ENCODE assay signal across 26 cellular contexts in genomic region chr6:73242001-73242400, GRCh38. TPM values are rescaled to one million over a fixed set of nuclear protein-coding genes. Genes with fewer than 3 reads are reported as not detected.
DNase-seq lines count a peak whose midpoint lies in the region; ATAC-seq, FAIRE-seq and TF ChIP-seq lines count a peak whose summit lies in the region.
"Had no signal": no experiment of that assay in that cellular context is flagged by ENCODE, and none has a peak within 500 bp of the region (broad histone marks: within the 10 kb centered on the region; RNA-seq: fewer than 3 reads in every experiment).

No MANE protein-coding gene starts in this region.

- in situ Hi-C loops in HepG2 (cut with HindIII; ENCODE audit: extremely low pct_ligation_motif_present, low pct_unique_long_range_greater_than_20kb): no loop called here

- H3K56ac ChIP-seq in H9 (ENCODE audit: insufficient read length, low read depth, low read length): no peak overlapping the region

- ATAC-seq in esophagus mucosa: peak; percentile 92
- ATAC-seq in HepG2: no peak
- no peak for ATAC-seq in GM21528 (IDR thresholded peaks at IDR 0.05; ENCODE audit: low FRiP score, unreplicated experiment)

- no peak overlapping the region for H3K18ac ChIP-seq in H9 (ENCODE audit: insufficient read length, low read depth, low read length)

- intact Hi-C loops in HepG2 (cut with micrococcal nuclease; ENCODE audit: unreplicated experiment): no loop called here

- DNase-seq in H9 (no peak), progenitor cell of endocrine pancreas (ENCODE audit: low spot score, unreplicated experiment) (no peak), urothelium cell line (ENCODE audit: low spot score) (no peak), inferior parietal cortex (ENCODE audit: extremely low spot score) (no peak), HepG2 (ENCODE audit: low spot score) (no peak), hippocampal formation (lab: John Stamatoyannopoulos, UW) (no peak)
- DNase-seq: BE2C; CD4-positive, alpha-beta T cell; CD8-positive, alpha-beta memory T cell; DMS 273 treated with DMSO at 0.1 percent for 48 hours; DMS53; DMS79 treated with DMSO at 0.1 percent for 48 hours; GF-D8; GOT3; HCEC 1CT had no signal

- POLR2A ChIA-PET in HepG2 (lab: Yijun Ruan, JAX): no interaction called here

- no peak overlapping the region for H3K4me3 Mint-ChIP-seq in H9
- H3K4me3 Mint-ChIP-seq in progenitor cell of endocrine pancreas (ENCODE audit: low read depth): no peak overlapping the region
- H3K4me3 Mint-ChIP-seq: CD14-positive monocyte; CD4-positive, alpha-beta T cell; CD8-positive, alpha-beta memory T cell had no signal

- 0 out of 2 replicates have a peak overlapping the region, but pooled peaks have one; percentile 17 for H2BK15ac ChIP-seq in H9 (ENCODE audit: low read depth, low read length)

- H3K4me1 Mint-ChIP-seq in H9 (peaks cover 0 to 7% of the 10 kb centered on the region in 2 experiments; a peak in 1 of 4 replicates), progenitor cell of endocrine pancreas (ENCODE audit: low read depth) (no peaks in the 10 kb centered on the region)
- H3K4me1 Mint-ChIP-seq: CD14-positive monocyte; CD8-positive, alpha-beta memory T cell had no signal

- no peak overlapping the region for H3K23ac ChIP-seq in H9 (ENCODE audit: insufficient read length, low read depth, low read length)

- no peaks in the 10 kb centered on the region for H3K79me2 ChIP-seq in H9 (ENCODE audit: insufficient read depth, low read length)
- no peaks in the 10 kb centered on the region for H3K79me2 ChIP-seq in HepG2 (ENCODE audit: insufficient read depth, low read length)

- WGBS in H9 (ENCODE audit: extremely low coverage, insufficient read length, low lambda C conversion rate): no CpG with 5 or more reads among the region's 5 CpGs
- 0% methylated on average over 5 of the region's 5 CpGs for WGBS in HepG2 (ENCODE audit: low lambda C conversion rate)

- H3K4me1 ChIP-seq in H9 (ENCODE audit: insufficient read depth, low read length): no peaks in the 10 kb centered on the region
- H3K4me1 ChIP-seq in HepG2 (ENCODE audit: insufficient read depth, low read length): no peaks in the 10 kb centered on the region
- H3K4me1 ChIP-seq: BE2C; BLaER1 treated with 17β-estradiol and CSF1 and Interleukin-3, amounts not matched to agents 10 nM and 100 nM had no signal

- H3K4me2 ChIP-seq in H9 (ENCODE audit: insufficient read depth, insufficient read length, low read length) (no peak overlapping the region), HepG2 (ENCODE audit: low read depth, low read length) (no peak overlapping the region)
- H3K4me2 ChIP-seq: BLaER1 treated with 17β-estradiol and CSF1 and Interleukin-3, amounts not matched to agents 10 nM and 100 nM had no signal

- no peak overlapping the region for H4K5ac ChIP-seq in H9 (ENCODE audit: insufficient read length, low read depth, low read length)

- BruUV-seq in HepG2 (replicated peaks; lab: Mats Ljungman, UMichigan): no TSS peak

- CTCF ChIA-PET in HepG2 (lab: Yijun Ruan, JAX; ENCODE audit: low intra/inter-chr PET ratio, low total read pairs): no interaction called here

- no peak for TF ChIP-seq RAD21 in HepG2 (CRISPR knock-in tag; IDR thresholded peaks at IDR 0.05)

- H3K14ac ChIP-seq in H9 (ENCODE audit: insufficient read depth, low read length): no peak overlapping the region

- no peak overlapping the region for H2BK120ac ChIP-seq in H9 (ENCODE audit: low read depth, low read length, poor library complexity, severe bottlenecking)

- no peak overlapping the region for H4K91ac ChIP-seq in H9 (ENCODE audit: insufficient read length, low read depth, low read length)

- TF ChIP-seq CTCF in H9 (conservative IDR thresholded peaks at IDR 0.05) (no peak), progenitor cell of endocrine pancreas (IDR thresholded peaks at IDR 0.05; ENCODE audit: unreplicated experiment) (no peak), HepG2 (CRISPR knock-in tag; IDR thresholded peaks at IDR 0.05) (no peak)

- no peaks in the 10 kb centered on the region for H3K27me3 ChIP-seq in H9 (ENCODE audit: insufficient read depth, low read length)
- peaks cover 1 to 2% of the 10 kb centered on the region in 2 experiments; a peak in 2 of 5 replicates for H3K27me3 ChIP-seq in HepG2 (ENCODE audit: control insufficient read depth in 1 of 2, insufficient read depth in 2 of 2, low read length in 2 of 2)
- H3K27me3 ChIP-seq: BLaER1 treated with 17β-estradiol and CSF1 and Interleukin-3, amounts not matched to agents 10 nM and 100 nM had no signal

- H4K20me1 ChIP-seq in H9 (ENCODE audit: control insufficient read depth, insufficient read depth, insufficient read length) (no peaks in the 10 kb centered on the region), HepG2 (ENCODE audit: insufficient read depth, low read length) (no peaks in the 10 kb centered on the region)
- H4K20me1 ChIP-seq: BLaER1 treated with 17β-estradiol and CSF1 and Interleukin-3, amounts not matched to agents 10 nM and 100 nM had no signal

- TF ChIP-seq POLR2A in HepG2 (IDR thresholded peaks at IDR 0.05; ENCODE audit: insufficient read depth in 1 of 2, low read depth in 2 of 2, low read length in 2 of 2): no peak

- no peak overlapping the region for H2BK20ac ChIP-seq in H9 (ENCODE audit: low read depth, low read length, poor library complexity, severe bottlenecking)

- no peak overlapping the region for H3K4me3 ChIP-seq in HepG2 (replicated peaks in 1 of 3; ENCODE audit: insufficient read depth in 1 of 3, low read depth in 2 of 3, low read length in 3 of 3)
- H3K4me3 ChIP-seq: BLaER1 treated with 17β-estradiol and CSF1 and Interleukin-3, amounts not matched to agents 10 nM and 100 nM had no signal

- no peak overlapping the region for H2AFZ ChIP-seq in H9 (ENCODE audit: low read length)
- no peak overlapping the region for H2AFZ ChIP-seq in HepG2 (ENCODE audit: low read length)

- no peak overlapping the region for H3K9ac ChIP-seq in H9 (ENCODE audit: extremely low read depth, insufficient read length, low read length)
- no peak overlapping the region for H3K9ac ChIP-seq in HepG2 (ENCODE audit: insufficient read depth, low read depth, low read length)
- H3K9ac ChIP-seq: BLaER1 treated with 17β-estradiol and CSF1 and Interleukin-3, amounts not matched to agents 10 nM and 100 nM had no signal

- no peaks in the 10 kb centered on the region for H3K79me1 ChIP-seq in H9 (ENCODE audit: insufficient read depth, low read depth, low read length, poor library complexity, severe bottlenecking)

- TF ChIP-seq EP300 in HepG2 (IDR thresholded peaks at IDR 0.05; ENCODE audit: low read depth in 2 of 2, low read length in 2 of 2) (no peak), HepG2 (CRISPR knock-in tag; IDR thresholded peaks at IDR 0.05; ENCODE audit: borderline replicate concordance) (no peak)

- H3K27ac ChIP-seq in H9 (ENCODE audit: insufficient read length, low read depth, low read length) (no peak overlapping the region), HepG2 (ENCODE audit: extremely low read length, insufficient read depth, low read length) (no peak overlapping the region)
- H3K27ac ChIP-seq: 22Rv1; BLaER1 treated with 17β-estradiol and CSF1 and Interleukin-3, amounts not matched to agents 10 nM and 100 nM had no signal

- FAIRE-seq in urothelium cell line (lab: Jason Lieb, UNC) (peak; percentile 44), HepG2 (lab: Jason Lieb, UNC) (no peak)
- FAIRE-seq: A204.1, D721Med, GM12891, GM18507, H54 had no signal

- H3K4ac ChIP-seq in H9 (ENCODE audit: low read depth, low read length): no peak overlapping the region

- H3K9me3 ChIP-seq in H9 (ENCODE audit: control insufficient read depth, low read depth, low read length) (no peaks in the 10 kb centered on the region), HepG2 (ENCODE audit: low read length) (no peaks in the 10 kb centered on the region)
- H3K9me3 ChIP-seq: BE2C; BLaER1 treated with 17β-estradiol and CSF1 and Interleukin-3, amounts not matched to agents 10 nM and 100 nM had no signal

- no peak overlapping the region for H3K27ac Mint-ChIP-seq in H9
- peak overlapping the region; percentile 68 for H3K27ac Mint-ChIP-seq in progenitor cell of endocrine pancreas
- H3K27ac Mint-ChIP-seq: CD4-positive, alpha-beta T cell; CD8-positive, alpha-beta memory T cell had no signal

- no peak overlapping the region for H3T11ph ChIP-seq in H9 (ENCODE audit: low read length)

- no peak overlapping the region for H2BK5ac ChIP-seq in H9 (ENCODE audit: insufficient read length, low read length)

- no peaks in the 10 kb centered on the region for H3K23me2 ChIP-seq in H9 (ENCODE audit: insufficient read length, low read depth, low read length, poor library complexity, severe bottlenecking)

- no peak overlapping the region for H2AK5ac ChIP-seq in H9 (ENCODE audit: insufficient read length, low read length)

- H4K8ac ChIP-seq in H9 (replicated peaks; ENCODE audit: insufficient read length, low read depth, low read length): no peak overlapping the region

- H3K27me3 Mint-ChIP-seq in H9 (ENCODE audit: low read depth) (no peaks in the 10 kb centered on the region), progenitor cell of endocrine pancreas (no peaks in the 10 kb centered on the region)

- H3K36me3 ChIP-seq in HepG2 (replicated peaks in 1 of 2; ENCODE audit: control insufficient read depth in 1 of 2, insufficient read depth in 2 of 2, low read length in 2 of 2): no peaks in the 10 kb centered on the region
- H3K36me3 ChIP-seq: BE2C; BLaER1 treated with 17β-estradiol and CSF1 and Interleukin-3, amounts not matched to agents 10 nM and 100 nM had no signal

- H3K9me3 Mint-ChIP-seq in H9 (no peaks in the 10 kb centered on the region), progenitor cell of endocrine pancreas (ENCODE audit: low read depth) (no peaks in the 10 kb centered on the region)
- H3K9me3 Mint-ChIP-seq: CD14-positive monocyte; CD4-positive, alpha-beta T cell; CD8-positive, alpha-beta memory T cell had no signal

- H2BK12ac ChIP-seq in H9 (ENCODE audit: insufficient read length, low read depth, low read length): no peak overlapping the region

- H3K36me3 Mint-ChIP-seq in H9 (ENCODE audit: insufficient read depth in 1 of 3, low read depth in 3 of 3) (no peaks in the 10 kb centered on the region), progenitor cell of endocrine pancreas (ENCODE audit: insufficient read depth) (no peaks in the 10 kb centered on the region)
- H3K36me3 Mint-ChIP-seq: CD14-positive monocyte; CD8-positive, alpha-beta memory T cell had no signal

RNA-seq across cellular contexts. Expression of gene KHDC1L, which starts 16.7 kb away (rescaled TPM):
- total RNA-seq in H9 (2021) (0.37 TPM in 1 of 2 replicates, not detected in the other), esophagus mucosa (0.32 TPM), progenitor cell of endocrine pancreas (not detected in 2 replicates), HepG2 (2016; rRNA removed; fragmentation: Illumina TruSeq; extraction: Trizol) (not detected in 2 replicates)
- not detected in 2 replicates for total RNA-seq in HepG2 (2016; cell fraction: cytosol; rRNA removed; fragmentation: Illumina TruSeq; extraction: Trizol; ENCODE audit: low read depth)
- not detected in 2 replicates for total RNA-seq in HepG2 (2016; cell fraction: insoluble cytoplasmic fraction; rRNA removed; fragmentation: Illumina TruSeq; extraction: Trizol)
- not detected in 2 replicates for total RNA-seq in HepG2 (2016; cell fraction: membrane; rRNA removed; fragmentation: Illumina TruSeq; extraction: Trizol)
- not detected in 2 replicates for total RNA-seq in HepG2 (2016; cell fraction: nucleus; rRNA removed; fragmentation: Illumina TruSeq; extraction: Trizol)
- not detected in 2 replicates for polyA plus RNA-seq in HepG2 (2011; rRNA removed)
- polyA plus RNA-seq in HepG2 (2011; cell fraction: cytosol; rRNA removed): not detected in 2 replicates
- polyA plus RNA-seq in HepG2 (2011; cell fraction: nucleus; rRNA removed): not detected in 2 replicates
- polyA plus RNA-seq in HepG2 (2012): not detected in 2 replicates
- not detected in 2 replicates for polyA plus RNA-seq in HepG2 (2016; cell fraction: cytosol; fragmentation: Illumina TruSeq; extraction: Trizol; ENCODE audit: low read depth)
- polyA plus RNA-seq in HepG2 (2016; cell fraction: insoluble cytoplasmic fraction; fragmentation: Illumina TruSeq; extraction: Trizol; ENCODE audit: low read depth): not detected in 2 replicates
- not detected in 2 replicates for polyA plus RNA-seq in HepG2 (2016; cell fraction: membrane; fragmentation: Illumina TruSeq; extraction: Trizol; ENCODE audit: low read depth)
- polyA plus RNA-seq in HepG2 (2016; cell fraction: nucleus; fragmentation: Illumina TruSeq; extraction: Trizol; ENCODE audit: insufficient read depth, low read depth): not detected in 2 replicates
- 1.2 TPM in 1 of 2 replicates, not detected in the other for polyA minus RNA-seq in HepG2 (2011; rRNA and poly(A)+ RNA removed; ENCODE audit: low replicate concordance)
- not detected in 2 replicates for polyA minus RNA-seq in HepG2 (2011; cell fraction: cytosol; rRNA and poly(A)+ RNA removed)
- polyA minus RNA-seq in HepG2 (2011; cell fraction: nucleus; rRNA and poly(A)+ RNA removed): not detected in 2 replicates
- total RNA-seq: CD4-positive, alpha-beta T cell; Daoy had no signal
- polyA plus RNA-seq: CD14-positive monocyte; CD8-positive, alpha-beta memory T cell had no signal

RNA-seq across cellular contexts. Expression of gene KHDC1, which starts 21.0 kb away (rescaled TPM):
- total RNA-seq in H9 (2021) (7.7 and 7.8 TPM in 2 replicates), esophagus mucosa (0.88 TPM), progenitor cell of endocrine pancreas (7.9 and 8.0 TPM in 2 replicates), HepG2 (2016; rRNA removed; fragmentation: Illumina TruSeq; extraction: Trizol) (not detected in 2 replicates)
- total RNA-seq in HepG2 (2016; cell fraction: cytosol; rRNA removed; fragmentation: Illumina TruSeq; extraction: Trizol; ENCODE audit: low read depth): not detected in 2 replicates
- not detected in 2 replicates for total RNA-seq in HepG2 (2016; cell fraction: insoluble cytoplasmic fraction; rRNA removed; fragmentation: Illumina TruSeq; extraction: Trizol)
- not detected in 2 replicates for total RNA-seq in HepG2 (2016; cell fraction: membrane; rRNA removed; fragmentation: Illumina TruSeq; extraction: Trizol)
- not detected in 2 replicates for total RNA-seq in HepG2 (2016; cell fraction: nucleus; rRNA removed; fragmentation: Illumina TruSeq; extraction: Trizol)
- polyA plus RNA-seq in HepG2 (2011; rRNA removed): not detected in 2 replicates
- polyA plus RNA-seq in HepG2 (2011; cell fraction: cytosol; rRNA removed): not detected in 2 replicates
- not detected in 2 replicates for polyA plus RNA-seq in HepG2 (2011; cell fraction: nucleus; rRNA removed)
- polyA plus RNA-seq in HepG2 (2012): not detected in 2 replicates
- polyA plus RNA-seq in HepG2 (2016; cell fraction: cytosol; fragmentation: Illumina TruSeq; extraction: Trizol; ENCODE audit: low read depth): not detected in 2 replicates
- polyA plus RNA-seq in HepG2 (2016; cell fraction: insoluble cytoplasmic fraction; fragmentation: Illumina TruSeq; extraction: Trizol; ENCODE audit: low read depth): not detected in 2 replicates
- polyA plus RNA-seq in HepG2 (2016; cell fraction: membrane; fragmentation: Illumina TruSeq; extraction: Trizol; ENCODE audit: low read depth): not detected in 2 replicates
- polyA plus RNA-seq in HepG2 (2016; cell fraction: nucleus; fragmentation: Illumina TruSeq; extraction: Trizol; ENCODE audit: insufficient read depth, low read depth): not detected in 2 replicates
- polyA minus RNA-seq in HepG2 (2011; rRNA and poly(A)+ RNA removed; ENCODE audit: low replicate concordance): 11.0 TPM in 1 of 2 replicates, not detected in the other
- polyA minus RNA-seq in HepG2 (2011; cell fraction: cytosol; rRNA and poly(A)+ RNA removed): not detected in 2 replicates
- not detected in 2 replicates for polyA minus RNA-seq in HepG2 (2011; cell fraction: nucleus; rRNA and poly(A)+ RNA removed)
- polyA plus RNA-seq: CD14-positive monocyte had no signal
